7 cellular contexts compared by ENCODE assay signal in the genomic region with DNA sequence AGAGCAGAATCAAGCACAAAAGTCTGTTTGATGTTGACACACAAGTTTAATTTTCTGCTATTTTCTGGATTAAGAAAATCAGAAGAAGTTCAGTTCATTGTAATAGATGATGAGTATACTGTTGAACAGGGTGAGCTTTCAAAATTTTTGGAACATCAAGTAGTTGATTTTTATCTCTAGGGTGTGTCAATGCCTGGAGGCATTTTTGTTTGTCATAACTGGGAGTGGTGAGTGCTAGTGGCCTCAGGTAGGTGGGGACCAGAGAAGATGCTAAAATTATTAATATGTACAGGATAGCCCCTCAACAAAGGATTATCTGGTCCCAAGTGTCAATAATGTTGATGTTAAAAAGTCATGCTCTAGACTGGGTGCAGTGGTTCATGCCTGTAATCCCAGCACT.
"Had no signal": no experiment of that assay in that cellular context is flagged by ENCODE, and none has a peak within 500 bp of the region (broad histone marks: within the 10 kb centered on the region; RNA-seq: fewer than 3 reads in every experiment).

No MANE protein-coding gene starts in this region.

- DNase-seq: IMR-90, KBM-7, KG1 had no signal

- H3K27ac Mint-ChIP-seq: IgD-negative memory B cell had no signal

- H3K27ac ChIP-seq: HL-60 had no signal

- H3K4me3 Mint-ChIP-seq: IgD-negative memory B cell had no signal

- H3K4me1 Mint-ChIP-seq: IgD-negative memory B cell had no signal

- H3K36me3 Mint-ChIP-seq: IgD-negative memory B cell had no signal

- H3K4me3 ChIP-seq: K562 had no signal

- ATAC-seq: HepG2, K562 had no signal
